Comparison of ENCODE assay signal across 3 cellular contexts in genomic region chr1:16924216-16924918, GRCh38.
TF ChIP-seq lines count a peak whose summit lies in the region.

No MANE protein-coding gene starts in this region.

TF ChIP-seq in SK-N-SH, 30 proteins besides CTCF, POLR2A, EP300 and RAD21:
- no peak for TF ChIP-seq EZH2phosphoT487 (IDR thresholded peaks at IDR 0.05; ENCODE audit: borderline replicate concordance, low read depth)
- TF ChIP-seq MXI1 (IDR thresholded peaks at IDR 0.05; ENCODE audit: low read depth, low read length) = no peak
- no peak for TF ChIP-seq RFX5 (IDR thresholded peaks at IDR 0.05; ENCODE audit: low read length)
- no peak for TF ChIP-seq REST (IDR thresholded peaks at IDR 0.05; ENCODE audit: low read depth, low read length)
- TF ChIP-seq, protein P1, sequence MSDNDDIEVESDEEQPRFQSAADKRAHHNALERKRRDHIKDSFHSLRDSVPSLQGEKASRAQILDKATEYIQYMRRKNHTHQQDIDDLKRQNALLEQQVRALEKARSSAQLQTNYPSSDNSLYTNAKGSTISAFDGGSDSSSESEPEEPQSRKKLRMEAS (IDR thresholded peaks at IDR 0.05; ENCODE audit: low read depth) = no peak
- no peak for TF ChIP-seq TCF12 (IDR thresholded peaks at IDR 0.05)

TF ChIP-seq in SK-N-SH treated with all-trans-retinoic acid at 6 μM for 48 hours, 23 proteins besides CTCF, POLR2A, EP300 and RAD21:
- no peak for TF ChIP-seq GLIS3 (CRISPR knock-in tag; IDR thresholded peaks at IDR 0.05)
- TF ChIP-seq RARB (CRISPR knock-in tag; IDR thresholded peaks at IDR 0.05) = no peak
- TF ChIP-seq, protein P2, sequence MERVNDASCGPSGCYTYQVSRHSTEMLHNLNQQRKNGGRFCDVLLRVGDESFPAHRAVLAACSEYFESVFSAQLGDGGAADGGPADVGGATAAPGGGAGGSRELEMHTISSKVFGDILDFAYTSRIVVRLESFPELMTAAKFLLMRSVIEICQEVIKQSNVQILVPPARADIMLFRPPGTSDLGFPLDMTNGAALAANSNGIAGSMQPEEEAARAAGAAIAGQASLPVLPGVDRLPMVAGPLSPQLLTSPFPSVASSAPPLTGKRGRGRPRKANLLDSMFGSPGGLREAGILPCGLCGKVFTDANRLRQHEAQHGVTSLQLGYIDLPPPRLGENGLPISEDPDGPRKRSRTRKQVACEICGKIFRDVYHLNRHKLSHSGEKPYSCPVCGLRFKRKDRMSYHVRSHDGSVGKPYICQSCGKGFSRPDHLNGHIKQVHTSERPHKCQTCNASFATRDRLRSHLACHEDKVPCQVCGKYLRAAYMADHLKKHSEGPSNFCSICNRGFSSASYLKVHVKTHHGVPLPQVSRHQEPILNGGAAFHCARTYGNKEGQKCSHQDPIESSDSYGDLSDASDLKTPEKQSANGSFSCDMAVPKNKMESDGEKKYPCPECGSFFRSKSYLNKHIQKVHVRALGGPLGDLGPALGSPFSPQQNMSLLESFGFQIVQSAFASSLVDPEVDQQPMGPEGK (CRISPR knock-in tag; IDR thresholded peaks at IDR 0.05; ENCODE audit: borderline replicate concordance) = no peak
- no peak for TF ChIP-seq ZC3H10 (CRISPR knock-in tag; IDR thresholded peaks at IDR 0.05)
- TF ChIP-seq BACH2 (CRISPR knock-in tag; IDR thresholded peaks at IDR 0.05; ENCODE audit: borderline replicate concordance) = no peak
- TF ChIP-seq ZFP30 (CRISPR knock-in tag; IDR thresholded peaks at IDR 0.05) = no peak
- no peak for TF ChIP-seq ZNF565 (CRISPR knock-in tag; conservative IDR thresholded peaks at IDR 0.05; ENCODE audit: low read depth)
- TF ChIP-seq TOX (CRISPR knock-in tag; IDR thresholded peaks at IDR 0.05; ENCODE audit: borderline replicate concordance) = no peak
- TF ChIP-seq ISL1 (CRISPR knock-in tag; IDR thresholded peaks at IDR 0.05) = no peak
- no peak for TF ChIP-seq ZNF70 (CRISPR knock-in tag; IDR thresholded peaks at IDR 0.05)
- no peak for TF ChIP-seq CSDC2 (CRISPR knock-in tag; IDR thresholded peaks at IDR 0.05)
- TF ChIP-seq, protein P3, sequence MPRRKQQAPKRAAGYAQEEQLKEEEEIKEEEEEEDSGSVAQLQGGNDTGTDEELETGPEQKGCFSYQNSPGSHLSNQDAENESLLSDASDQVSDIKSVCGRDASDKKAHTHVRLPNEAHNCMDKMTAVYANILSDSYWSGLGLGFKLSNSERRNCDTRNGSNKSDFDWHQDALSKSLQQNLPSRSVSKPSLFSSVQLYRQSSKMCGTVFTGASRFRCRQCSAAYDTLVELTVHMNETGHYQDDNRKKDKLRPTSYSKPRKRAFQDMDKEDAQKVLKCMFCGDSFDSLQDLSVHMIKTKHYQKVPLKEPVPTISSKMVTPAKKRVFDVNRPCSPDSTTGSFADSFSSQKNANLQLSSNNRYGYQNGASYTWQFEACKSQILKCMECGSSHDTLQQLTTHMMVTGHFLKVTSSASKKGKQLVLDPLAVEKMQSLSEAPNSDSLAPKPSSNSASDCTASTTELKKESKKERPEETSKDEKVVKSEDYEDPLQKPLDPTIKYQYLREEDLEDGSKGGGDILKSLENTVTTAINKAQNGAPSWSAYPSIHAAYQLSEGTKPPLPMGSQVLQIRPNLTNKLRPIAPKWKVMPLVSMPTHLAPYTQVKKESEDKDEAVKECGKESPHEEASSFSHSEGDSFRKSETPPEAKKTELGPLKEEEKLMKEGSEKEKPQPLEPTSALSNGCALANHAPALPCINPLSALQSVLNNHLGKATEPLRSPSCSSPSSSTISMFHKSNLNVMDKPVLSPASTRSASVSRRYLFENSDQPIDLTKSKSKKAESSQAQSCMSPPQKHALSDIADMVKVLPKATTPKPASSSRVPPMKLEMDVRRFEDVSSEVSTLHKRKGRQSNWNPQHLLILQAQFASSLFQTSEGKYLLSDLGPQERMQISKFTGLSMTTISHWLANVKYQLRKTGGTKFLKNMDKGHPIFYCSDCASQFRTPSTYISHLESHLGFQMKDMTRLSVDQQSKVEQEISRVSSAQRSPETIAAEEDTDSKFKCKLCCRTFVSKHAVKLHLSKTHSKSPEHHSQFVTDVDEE (CRISPR knock-in tag; IDR thresholded peaks at IDR 0.05) = no peak
- no peak for TF ChIP-seq ZFP3 (CRISPR knock-in tag; IDR thresholded peaks at IDR 0.05)
- TF ChIP-seq TCF4 (CRISPR knock-in tag; IDR thresholded peaks at IDR 0.05; ENCODE audit: borderline replicate concordance) = no peak
- TF ChIP-seq ARNTL (CRISPR knock-in tag; IDR thresholded peaks at IDR 0.05; ENCODE audit: borderline replicate concordance, low read depth) = no peak
- TF ChIP-seq OSR1 (CRISPR knock-in tag; IDR thresholded peaks at IDR 0.05) = no peak
- TF ChIP-seq, protein P4, sequence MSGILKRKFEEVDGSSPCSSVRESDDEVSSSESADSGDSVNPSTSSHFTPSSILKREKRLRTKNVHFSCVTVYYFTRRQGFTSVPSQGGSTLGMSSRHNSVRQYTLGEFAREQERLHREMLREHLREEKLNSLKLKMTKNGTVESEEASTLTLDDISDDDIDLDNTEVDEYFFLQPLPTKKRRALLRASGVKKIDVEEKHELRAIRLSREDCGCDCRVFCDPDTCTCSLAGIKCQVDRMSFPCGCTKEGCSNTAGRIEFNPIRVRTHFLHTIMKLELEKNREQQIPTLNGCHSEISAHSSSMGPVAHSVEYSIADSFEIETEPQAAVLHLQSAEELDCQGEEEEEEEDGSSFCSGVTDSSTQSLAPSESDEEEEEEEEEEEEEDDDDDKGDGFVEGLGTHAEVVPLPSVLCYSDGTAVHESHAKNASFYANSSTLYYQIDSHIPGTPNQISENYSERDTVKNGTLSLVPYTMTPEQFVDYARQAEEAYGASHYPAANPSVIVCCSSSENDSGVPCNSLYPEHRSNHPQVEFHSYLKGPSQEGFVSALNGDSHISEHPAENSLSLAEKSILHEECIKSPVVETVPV (CRISPR knock-in tag; IDR thresholded peaks at IDR 0.05) = no peak
- TF ChIP-seq ESRRG (CRISPR knock-in tag; IDR thresholded peaks at IDR 0.05) = no peak
- no peak for TF ChIP-seq SNAI2 (CRISPR knock-in tag; IDR thresholded peaks at IDR 0.05)

TF ChIP-seq in H1, 55 proteins besides CTCF, POLR2A, EP300 and RAD21:
- TF ChIP-seq ASH2L (IDR thresholded peaks at IDR 0.05; ENCODE audit: low read length) = no peak
- TF ChIP-seq POU5F1 (IDR thresholded peaks at IDR 0.05; ENCODE audit: low read depth, low read length) = no peak
- TF ChIP-seq, protein P5, sequence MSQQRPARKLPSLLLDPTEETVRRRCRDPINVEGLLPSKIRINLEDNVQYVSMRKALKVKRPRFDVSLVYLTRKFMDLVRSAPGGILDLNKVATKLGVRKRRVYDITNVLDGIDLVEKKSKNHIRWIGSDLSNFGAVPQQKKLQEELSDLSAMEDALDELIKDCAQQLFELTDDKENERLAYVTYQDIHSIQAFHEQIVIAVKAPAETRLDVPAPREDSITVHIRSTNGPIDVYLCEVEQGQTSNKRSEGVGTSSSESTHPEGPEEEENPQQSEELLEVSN (IDR thresholded peaks at IDR 0.05) = no peak
